Comparison of ENCODE assay signal across 21 cellular contexts in the genomic region with DNA sequence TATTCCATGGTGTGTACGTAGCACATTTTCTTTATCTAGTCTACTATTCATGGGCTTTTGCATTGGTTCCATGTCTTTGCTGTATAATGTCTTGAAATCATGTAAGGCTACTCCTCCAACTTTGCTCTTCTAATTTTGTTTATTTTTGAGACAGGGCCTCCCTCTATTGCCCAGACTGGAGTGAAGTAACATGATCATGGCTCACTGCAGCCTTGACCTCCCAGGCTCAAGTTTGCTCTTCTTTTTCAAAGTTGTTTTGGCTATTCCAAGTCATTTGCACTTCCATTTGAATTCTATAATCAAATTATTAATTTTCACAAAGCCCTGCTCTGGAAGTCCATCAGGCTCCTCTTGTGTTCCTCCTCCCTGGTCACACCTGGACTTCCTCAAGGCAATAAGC.
DNase-seq lines count a peak whose midpoint lies in the region; TF ChIP-seq lines count a peak whose summit lies in the region.
"Had no signal": no experiment of that assay in that cellular context is flagged by ENCODE, and none has a peak within 500 bp of the region (broad histone marks: within the 10 kb centered on the region; RNA-seq: fewer than 3 reads in every experiment).

No MANE protein-coding gene starts in this region.

- H3K4me1 Mint-ChIP-seq in HFFc6 (ENCODE audit: low read depth) (peaks cover 70% of the 10 kb centered on the region), osteocyte (ENCODE audit: unreplicated experiment) (peaks cover 51% of the 10 kb centered on the region)
- H3K4me1 Mint-ChIP-seq in CD8-positive, alpha-beta memory T cell = peaks cover 18 to 34% (median 25%) of the 10 kb centered on the region in 3 donors

- H3K36me3 ChIP-seq in adipocyte (ENCODE audit: control insufficient read depth, insufficient read depth, low read length, severe bottlenecking) = no peaks in the 10 kb centered on the region
- no peaks in the 10 kb centered on the region for H3K36me3 ChIP-seq in CD8-positive, alpha-beta memory T cell (ENCODE audit: insufficient read depth, low read length)
- H3K36me3 ChIP-seq in colonic mucosa = no peaks in the 10 kb centered on the region
- H3K36me3 ChIP-seq: SJSA1, thoracic aorta had no signal

- H3K4me3 ChIP-seq in adipocyte (ENCODE audit: low read length) = no peak overlapping the region
- no peak overlapping the region for H3K4me3 ChIP-seq in CD8-positive, alpha-beta memory T cell (ENCODE audit: low read length)
- no peak overlapping the region for H3K4me3 ChIP-seq in colonic mucosa
- H3K4me3 ChIP-seq: SJSA1, thoracic aorta had no signal

- H3K4me3 Mint-ChIP-seq in HFFc6 (no peak overlapping the region), osteocyte (ENCODE audit: unreplicated experiment) (no peak overlapping the region)
- no peak overlapping the region for H3K4me3 Mint-ChIP-seq in CD8-positive, alpha-beta memory T cell
- H3K4me3 Mint-ChIP-seq: CD4-positive, alpha-beta T cell; mesothelial cell of epicardium had no signal

- CTCF ChIA-PET in CD8-positive, alpha-beta memory T cell (lab: Charles Lee) = interaction anchor here (1.3 to 6.8 kb wide), 6 partner anchors 8 to 487 kb away, joined by 6 to 272 read pairs (median 46); no protein-coding TSS in a partner anchor

- intact Hi-C loops in colonic mucosa (cut with DNase I) = no loop called here

- H3K4me1 ChIP-seq in adipocyte (ENCODE audit: control insufficient read depth, insufficient read depth, low read length) = peaks cover under 1% of the 10 kb centered on the region
- peaks cover 13% of the 10 kb centered on the region for H3K4me1 ChIP-seq in CD8-positive, alpha-beta memory T cell (ENCODE audit: insufficient read depth, low read length)
- H3K4me1 ChIP-seq in colonic mucosa = no peaks in the 10 kb centered on the region

- no peaks in the 10 kb centered on the region for H3K9me3 ChIP-seq in adipocyte (ENCODE audit: control insufficient read depth, low read length)
- no peaks in the 10 kb centered on the region for H3K9me3 ChIP-seq in CD8-positive, alpha-beta memory T cell (ENCODE audit: low read length)
- H3K9me3 ChIP-seq in colonic mucosa = no peaks in the 10 kb centered on the region
- H3K9me3 ChIP-seq: SJSA1, thoracic aorta had no signal

- H3K27me3 ChIP-seq in adipocyte (replicated peaks; ENCODE audit: control insufficient read depth, insufficient read depth, low read length) = no peaks in the 10 kb centered on the region
- H3K27me3 ChIP-seq in CD8-positive, alpha-beta memory T cell (ENCODE audit: insufficient read depth, low read length, poor library complexity, severe bottlenecking) = no peaks in the 10 kb centered on the region
- no peaks in the 10 kb centered on the region for H3K27me3 ChIP-seq in colonic mucosa
- H3K27me3 ChIP-seq: SJSA1 had no signal

- H3K27me3 Mint-ChIP-seq in HFFc6 (ENCODE audit: insufficient read depth) (no peaks in the 10 kb centered on the region; the same call in 1 of the 2 replicates), osteocyte (ENCODE audit: unreplicated experiment) (no peaks in the 10 kb centered on the region)
- H3K27me3 Mint-ChIP-seq in CD8-positive, alpha-beta memory T cell = peaks cover 2 to 9% of the 10 kb centered on the region in 2 donors
- H3K27me3 Mint-ChIP-seq: CD4-positive, alpha-beta T cell had no signal

- H3K9me3 Mint-ChIP-seq in HFFc6 (no peaks in the 10 kb centered on the region), osteocyte (ENCODE audit: unreplicated experiment) (no peaks in the 10 kb centered on the region)
- no peaks in the 10 kb centered on the region for H3K9me3 Mint-ChIP-seq in CD8-positive, alpha-beta memory T cell
- H3K9me3 Mint-ChIP-seq: CD4-positive, alpha-beta T cell; mesothelial cell of epicardium; T-helper 2 cell treated with Interferon-gamma antibody and Interleukin-4, amounts not matched to agents 5 μg/mL and 100 μg/mL, for 36 hours had no signal

- peak; percentile 13; the same call in 1 of the 2 replicates for TF ChIP-seq CTCF in HFFc6 (IDR thresholded peaks at IDR 0.05)
- TF ChIP-seq CTCF in osteocyte (IDR thresholded peaks at IDR 0.05) = peak; percentile 18
- no peak for TF ChIP-seq CTCF in colonic mucosa (IDR thresholded peaks at IDR 0.05)

- H3K27ac ChIP-seq in CD8-positive, alpha-beta memory T cell (ENCODE audit: low read depth, low read length) = no peak overlapping the region
- H3K27ac ChIP-seq in colonic mucosa = no peak overlapping the region
- H3K27ac ChIP-seq: SJSA1, thoracic aorta had no signal

- H3K27ac Mint-ChIP-seq in HFFc6 (no peak overlapping the region), osteocyte (ENCODE audit: unreplicated experiment) (no peak overlapping the region)
- H3K27ac Mint-ChIP-seq in CD8-positive, alpha-beta memory T cell = peak overlapping the region in 1 of 8 donors; percentile 76
- H3K27ac Mint-ChIP-seq: mesothelial cell of epicardium had no signal

- H3K36me3 Mint-ChIP-seq in HFFc6 (ENCODE audit: low read depth) = no peaks in the 10 kb centered on the region
- no peaks in the 10 kb centered on the region for H3K36me3 Mint-ChIP-seq in osteocyte (ENCODE audit: unreplicated experiment)
- no peaks in the 10 kb centered on the region for H3K36me3 Mint-ChIP-seq in CD8-positive, alpha-beta memory T cell
- H3K36me3 Mint-ChIP-seq: mesothelial cell of epicardium had no signal

- POLR2A ChIA-PET in CD8-positive, alpha-beta memory T cell (lab: Charles Lee) = interaction anchor here (0.9 kb wide), 1 partner anchor 169 kb away, joined by 4 read pairs; no protein-coding TSS in a partner anchor

- H3K9ac ChIP-seq in adipocyte (ENCODE audit: low read length) (no peak overlapping the region), colonic mucosa (ENCODE audit: low read depth in 2 of 2, low read length in 2 of 2) (no peak overlapping the region)

- peak; percentile 7 for DNase-seq in NOMO-1 treated with DMSO at 0.1 percent for 48 hours (lab: John Stamatoyannopoulos, UW; ENCODE audit: unreplicated experiment)
- DNase-seq in NOMO-1 treated with dmso at 0.1 percent for 144 hours (lab: John Stamatoyannopoulos, UW; ENCODE audit: unreplicated experiment) = no peak
- DNase-seq in HFFc6 = no peak
- peak; percentile 52 for DNase-seq in adipocyte (ENCODE audit: low read depth)
- no peak for DNase-seq in osteocyte (ENCODE audit: extremely low spot score, unreplicated experiment)
- no peak for DNase-seq in CD8-positive, alpha-beta memory T cell
- DNase-seq in cerebellum (ENCODE audit: low spot score) = no peak
- no peak for DNase-seq in colonic mucosa
- DNase-seq: activated CD4-positive, CD25-positive, alpha-beta regulatory T cell treated with anti-CD3 and anti-CD28 coated beads, Interleukin-2, amount 50 U/mL, for 72 hours; activated effector memory CD4-positive, alpha-beta T cell treated with Interleukin-2 at 50 U/mL for 16 hours; aorta; CD4-positive, alpha-beta T cell; H7; KBM-7; NCI-H526; PC-3; stimulated activated CD4-positive, alpha-beta T cell treated with anti-CD3 and anti-CD28 coated beads, Interleukin-12 subunit alpha, Interleukin-12 subunit beta, amount 100 ng/mL, for 4 hours had no signal

Comparison
In these comparisons a context has a peak if more than half of its experiments do, and no peak if none do; other contexts are left out.
1. DNase-seq: peak in NOMO-1 treated with DMSO at 0.1 percent for 48 hours (single experiment) and adipocyte (single experiment); none in NOMO-1 treated with dmso at 0.1 percent for 144 hours (single experiment), HFFc6 (single experiment), osteocyte (single experiment), CD8-positive, alpha-beta memory T cell (0 of 5), cerebellum (single experiment) and colonic mucosa (single experiment).